Comparison of ENCODE assay signal across 25 cellular contexts in the genomic region with DNA sequence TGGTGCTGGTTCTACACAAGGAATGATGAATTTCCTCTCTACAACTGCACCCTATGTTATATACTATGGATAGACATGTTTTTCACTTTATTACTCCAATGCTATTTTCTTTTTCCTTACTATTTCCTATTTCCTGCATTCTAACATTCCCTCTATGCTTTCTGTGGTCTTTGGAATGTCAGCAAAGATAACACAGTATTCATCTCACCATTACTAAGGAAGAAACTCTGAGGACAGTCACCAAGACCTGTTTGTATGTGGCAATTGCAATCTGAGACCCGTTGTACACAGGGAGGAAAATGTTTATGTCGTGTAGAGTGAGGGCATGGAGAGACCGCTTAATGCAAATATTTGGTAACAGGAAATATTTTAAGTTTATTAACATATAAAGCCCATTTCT.
"Had no signal": no experiment of that assay in that cellular context is flagged by ENCODE, and none has a peak within 500 bp of the region (broad histone marks: within the 10 kb centered on the region; RNA-seq: fewer than 3 reads in every experiment).

No MANE protein-coding gene starts in this region.

- H3K27me3 Mint-ChIP-seq: activated CD4-positive, alpha-beta T cell treated with anti-CD3 and anti-CD28 coated beads, Interleukin-2, amount 10 ng/mL, durations not matched to agents 24 days and 14 days; activated naive CD4-positive, alpha-beta T cell treated with anti-CD3 and anti-CD28 coated beads, Interleukin-2, amount 10 ng/mL, durations not matched to agents 7 days and 5 days had no signal

- H3K4me3 Mint-ChIP-seq: activated CD4-positive, alpha-beta T cell treated with anti-CD3 and anti-CD28 coated beads, Interleukin-2, amount 10 ng/mL, durations not matched to agents 24 days and 14 days; activated CD8-positive, alpha-beta memory T cell treated with anti-CD3 and anti-CD28 coated beads, Interleukin-2, amount 10 ng/mL, durations not matched to agents 7 days and 5 days; activated CD8-positive, alpha-beta T cell treated with anti-CD3 and anti-CD28 coated beads for 36 hours; activated naive CD4-positive, alpha-beta T cell treated with anti-CD3 and anti-CD28 coated beads, Interleukin-2, amount 10 ng/mL, durations not matched to agents 7 days and 5 days; natural killer cell; stimulated activated naive CD8-positive, alpha-beta T cell treated with anti-CD3 and anti-CD28 coated beads, Interleukin-15, Interleukin-2, amounts not matched to agents 100 ng/mL and 50 ng/mL, for 24 hours; T-helper 17 cell had no signal

- H3K27ac Mint-ChIP-seq: activated CD4-positive, alpha-beta T cell treated with anti-CD3 and anti-CD28 coated beads, Interleukin-2, amount 10 ng/mL, durations not matched to agents 24 days and 14 days; activated CD8-positive, alpha-beta memory T cell treated with anti-CD3 and anti-CD28 coated beads, Interleukin-2, amount 10 ng/mL, durations not matched to agents 7 days and 5 days; activated CD8-positive, alpha-beta T cell treated with anti-CD3 and anti-CD28 coated beads for 36 hours; activated naive CD4-positive, alpha-beta T cell treated with anti-CD3 and anti-CD28 coated beads, Interleukin-2, amount 10 ng/mL, durations not matched to agents 7 days and 5 days; natural killer cell; stimulated activated naive CD8-positive, alpha-beta T cell treated with anti-CD3 and anti-CD28 coated beads, Interleukin-15, Interleukin-2, amounts not matched to agents 100 ng/mL and 50 ng/mL, for 24 hours; T-helper 17 cell had no signal

- DNase-seq: activated CD4-positive, alpha-beta T cell treated with anti-CD3 and anti-CD28 coated beads, Interleukin-2, amount 10 ng/mL, durations not matched to agents 24 days and 14 days; activated CD8-positive, alpha-beta memory T cell treated with anti-CD3 and anti-CD28 coated beads, Interleukin-2, amount 10 ng/mL, durations not matched to agents 7 days and 5 days; activated CD8-positive, alpha-beta T cell treated with anti-CD3 and anti-CD28 coated beads for 36 hours; activated effector memory CD4-positive, alpha-beta T cell treated with anti-CD3 and anti-CD28 coated beads, Interleukin-2, amount 50 U/mL, for 16 hours; activated naive CD4-positive, alpha-beta T cell treated with anti-CD3 and anti-CD28 coated beads, Interleukin-2, amount 10 ng/mL, durations not matched to agents 7 days and 5 days; activated T-cell treated with anti-CD3 and anti-CD28 coated beads for 4 hours; aorta; brain microvascular endothelial cell; central memory CD4-positive, alpha-beta T cell; dermis blood vessel endothelial cell; effector memory CD4-positive, alpha-beta T cell; heart left ventricle; kidney; lower lobe of right lung; midbrain; natural killer cell; ovary; right cardiac atrium; stimulated activated CD4-positive, alpha-beta T cell treated with anti-CD3 and anti-CD28 coated beads, Interleukin-1b, Interleukin-23, amount 100 ng/mL, for 48 hours; substantia nigra; SW 1271; T-helper 17 cell; tibial artery had no signal

- H3K4me1 Mint-ChIP-seq: activated CD4-positive, alpha-beta T cell treated with anti-CD3 and anti-CD28 coated beads, Interleukin-2, amount 10 ng/mL, durations not matched to agents 24 days and 14 days; activated CD8-positive, alpha-beta memory T cell treated with anti-CD3 and anti-CD28 coated beads, Interleukin-2, amount 10 ng/mL, durations not matched to agents 7 days and 5 days; activated naive CD4-positive, alpha-beta T cell treated with anti-CD3 and anti-CD28 coated beads, Interleukin-2, amount 10 ng/mL, durations not matched to agents 7 days and 5 days; natural killer cell; T-helper 17 cell had no signal

- H3K9me3 Mint-ChIP-seq: activated CD4-positive, alpha-beta T cell treated with anti-CD3 and anti-CD28 coated beads, Interleukin-2, amount 10 ng/mL, durations not matched to agents 24 days and 14 days; activated CD8-positive, alpha-beta T cell treated with anti-CD3 and anti-CD28 coated beads for 36 hours; activated naive CD4-positive, alpha-beta T cell treated with anti-CD3 and anti-CD28 coated beads, Interleukin-2, amount 10 ng/mL, durations not matched to agents 7 days and 5 days; natural killer cell had no signal

- H3K36me3 Mint-ChIP-seq: activated CD8-positive, alpha-beta memory T cell treated with anti-CD3 and anti-CD28 coated beads, Interleukin-2, amount 10 ng/mL, durations not matched to agents 7 days and 5 days; activated naive CD4-positive, alpha-beta T cell treated with anti-CD3 and anti-CD28 coated beads, Interleukin-2, amount 10 ng/mL, durations not matched to agents 7 days and 5 days; natural killer cell had no signal

- H3K4me3 ChIP-seq: esophagus muscularis mucosa, heart left ventricle, lower lobe of right lung, ovary, tibial artery had no signal
